Comparison of ENCODE assay signal across 1 cellular context in the genomic region with DNA sequence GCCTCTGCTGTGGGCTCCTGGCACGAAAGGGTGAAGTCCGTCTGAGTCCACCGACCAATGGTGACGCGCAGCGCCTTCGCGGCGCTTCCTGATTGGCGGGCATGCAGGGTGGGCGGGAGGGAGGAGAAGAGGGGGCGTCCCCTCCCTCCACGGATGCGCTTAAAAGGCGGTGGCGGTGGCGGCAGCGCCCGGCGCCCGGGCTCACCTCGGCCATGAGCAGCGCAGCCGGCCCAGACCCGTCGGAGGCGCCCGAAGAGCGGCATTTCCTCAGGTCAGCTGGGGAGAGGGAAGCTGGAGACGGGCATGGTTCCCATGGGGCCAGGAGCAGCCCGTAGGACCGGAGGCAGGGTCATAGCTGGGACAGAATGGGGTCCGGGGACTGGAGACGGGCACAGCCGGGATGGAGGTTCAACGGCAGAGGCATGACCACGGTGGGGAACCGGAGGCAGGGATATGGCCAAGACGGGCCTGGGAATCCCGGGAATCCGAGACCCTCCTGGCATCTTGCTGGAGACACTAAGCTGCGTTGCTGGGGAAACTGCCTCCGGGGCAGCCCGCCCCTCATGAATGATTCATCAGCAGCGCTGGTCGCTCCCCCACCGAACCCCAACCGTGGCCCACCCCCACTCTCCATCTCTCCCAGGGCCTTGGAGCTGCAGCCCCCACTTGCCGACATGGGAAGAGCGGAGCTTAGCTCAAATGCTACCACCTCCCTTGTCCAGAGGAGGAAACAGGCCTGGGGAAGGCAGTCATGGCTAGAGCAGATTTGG.
TF ChIP-seq lines count a peak whose summit lies in the region.

A gene with protein sequence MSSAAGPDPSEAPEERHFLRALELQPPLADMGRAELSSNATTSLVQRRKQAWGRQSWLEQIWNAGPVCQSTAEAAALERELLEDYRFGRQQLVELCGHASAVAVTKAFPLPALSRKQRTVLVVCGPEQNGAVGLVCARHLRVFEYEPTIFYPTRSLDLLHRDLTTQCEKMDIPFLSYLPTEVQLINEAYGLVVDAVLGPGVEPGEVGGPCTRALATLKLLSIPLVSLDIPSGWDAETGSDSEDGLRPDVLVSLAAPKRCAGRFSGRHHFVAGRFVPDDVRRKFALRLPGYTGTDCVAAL (plus strand): TSS at position 191 of the 770 bp plus-strand sequence. CDS start 22 bp downstream, at position 213.

TF ChIP-seq in K562, 482 proteins besides CTCF, POLR2A, EP300 and RAD21:
- TF ChIP-seq MLX (CRISPR knock-in tag; conservative IDR thresholded peaks at IDR 0.05): no peak
- no peak for TF ChIP-seq ZNF609 (CRISPR knock-in tag; IDR thresholded peaks at IDR 0.05; ENCODE audit: borderline replicate concordance)
- TF ChIP-seq, protein P1, sequence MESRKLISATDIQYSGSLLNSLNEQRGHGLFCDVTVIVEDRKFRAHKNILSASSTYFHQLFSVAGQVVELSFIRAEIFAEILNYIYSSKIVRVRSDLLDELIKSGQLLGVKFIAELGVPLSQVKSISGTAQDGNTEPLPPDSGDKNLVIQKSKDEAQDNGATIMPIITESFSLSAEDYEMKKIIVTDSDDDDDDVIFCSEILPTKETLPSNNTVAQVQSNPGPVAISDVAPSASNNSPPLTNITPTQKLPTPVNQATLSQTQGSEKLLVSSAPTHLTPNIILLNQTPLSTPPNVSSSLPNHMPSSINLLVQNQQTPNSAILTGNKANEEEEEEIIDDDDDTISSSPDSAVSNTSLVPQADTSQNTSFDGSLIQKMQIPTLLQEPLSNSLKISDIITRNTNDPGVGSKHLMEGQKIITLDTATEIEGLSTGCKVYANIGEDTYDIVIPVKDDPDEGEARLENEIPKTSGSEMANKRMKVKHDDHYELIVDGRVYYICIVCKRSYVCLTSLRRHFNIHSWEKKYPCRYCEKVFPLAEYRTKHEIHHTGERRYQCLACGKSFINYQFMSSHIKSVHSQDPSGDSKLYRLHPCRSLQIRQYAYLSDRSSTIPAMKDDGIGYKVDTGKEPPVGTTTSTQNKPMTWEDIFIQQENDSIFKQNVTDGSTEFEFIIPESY (CRISPR knock-in tag; IDR thresholded peaks at IDR 0.05): peak; percentile 55; the same call in 1 of the 2 replicates
- TF ChIP-seq RBFOX2 (IDR thresholded peaks at IDR 0.05; ENCODE audit: low read depth, low read length): peak; percentile 60
- peak; percentile 64 for TF ChIP-seq POLR2G (IDR thresholded peaks at IDR 0.05; ENCODE audit: low read depth, low read length)
- TF ChIP-seq, protein P2, sequence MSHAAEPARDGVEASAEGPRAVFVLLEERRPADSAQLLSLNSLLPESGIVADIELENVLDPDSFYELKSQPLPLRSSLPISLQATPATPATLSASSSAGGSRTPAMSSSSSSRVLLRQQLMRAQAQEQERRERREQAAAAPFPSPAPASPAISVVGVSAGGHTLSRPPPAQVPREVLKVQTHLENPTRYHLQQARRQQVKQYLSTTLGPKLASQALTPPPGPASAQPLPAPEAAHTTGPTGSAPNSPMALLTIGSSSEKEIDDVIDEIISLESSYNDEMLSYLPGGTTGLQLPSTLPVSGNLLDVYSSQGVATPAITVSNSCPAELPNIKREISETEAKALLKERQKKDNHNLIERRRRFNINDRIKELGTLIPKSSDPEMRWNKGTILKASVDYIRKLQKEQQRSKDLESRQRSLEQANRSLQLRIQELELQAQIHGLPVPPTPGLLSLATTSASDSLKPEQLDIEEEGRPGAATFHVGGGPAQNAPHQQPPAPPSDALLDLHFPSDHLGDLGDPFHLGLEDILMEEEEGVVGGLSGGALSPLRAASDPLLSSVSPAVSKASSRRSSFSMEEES (CRISPR knock-in tag; IDR thresholded peaks at IDR 0.05): no peak
